ENCODE assay signal across 13 cellular contexts in the genomic region with DNA sequence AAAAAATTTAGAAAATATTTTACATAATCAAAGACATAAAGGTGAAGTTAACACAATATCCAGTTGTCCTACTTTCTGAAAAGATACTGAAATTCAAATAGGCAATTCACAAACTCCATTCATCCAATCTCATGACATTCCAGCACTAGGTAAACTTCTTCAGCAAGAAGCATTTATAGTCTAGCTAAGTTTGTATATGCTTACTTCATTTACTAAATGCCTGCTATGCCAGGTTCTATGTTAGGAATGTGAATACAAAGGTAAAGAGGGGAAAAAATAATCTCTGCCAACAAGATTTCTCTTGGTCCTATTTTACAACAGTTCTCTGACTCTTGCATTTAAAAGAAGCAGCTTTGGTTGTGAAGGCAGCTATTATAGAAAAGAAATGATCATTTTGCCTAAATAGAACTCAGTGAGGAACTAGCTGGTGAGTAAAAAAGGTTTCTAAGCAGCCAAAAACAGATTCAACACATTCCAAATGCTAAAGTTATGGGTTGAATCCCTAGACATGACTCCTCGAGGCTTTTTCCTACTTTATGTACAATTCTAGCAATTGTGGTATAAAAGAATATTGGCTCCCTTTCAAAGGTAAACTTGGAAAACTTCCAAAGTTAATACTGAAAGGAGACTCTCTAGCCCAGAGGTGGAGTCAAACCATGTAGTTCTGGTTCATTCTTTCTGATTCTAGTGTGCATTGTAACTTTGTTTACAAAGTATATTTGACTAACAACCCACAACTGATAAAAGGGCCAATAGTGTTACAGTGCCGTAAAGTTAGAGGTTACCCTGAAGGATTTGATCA. TPM values are rescaled to one million over a fixed set of nuclear protein-coding genes. Genes with fewer than 3 reads are reported as not detected.
DNase-seq lines count a peak whose midpoint lies in the region; ATAC-seq, FAIRE-seq and TF ChIP-seq lines count a peak whose summit lies in the region.
"Had no signal": no experiment of that assay in that cellular context is flagged by ENCODE, and none has a peak within 500 bp of the region (broad histone marks: within the 10 kb centered on the region; RNA-seq: fewer than 3 reads in every experiment).

No MANE protein-coding gene starts in this region.

- no peaks in the 10 kb centered on the region for H3K9me3 ChIP-seq in trophoblast cell (ENCODE audit: insufficient read depth, low read depth, low read length)
- H3K9me3 ChIP-seq: SJSA1 had no signal

- no peak overlapping the region for H2AFZ ChIP-seq in trophoblast cell (ENCODE audit: insufficient read depth, low read length, poor library complexity)

- H3K4me1 ChIP-seq in trophoblast cell (ENCODE audit: control insufficient read depth in 1 of 2, insufficient read depth in 2 of 2, low read length in 2 of 2): peaks cover 0 to 7% of the 10 kb centered on the region in 2 experiments

- no peak overlapping the region for H2BK12ac ChIP-seq in trophoblast cell (ENCODE audit: low read length)

- H3K4me3 Mint-ChIP-seq in mesothelial cell of epicardium: no peak overlapping the region
- no peak overlapping the region for H3K4me3 Mint-ChIP-seq in activated CD4-positive, alpha-beta memory T cell treated with anti-CD3 and anti-CD28 coated beads, Interleukin-2, amount 10 ng/mL, durations not matched to agents 7 days and 5 days
- H3K4me3 Mint-ChIP-seq: activated naive CD8-positive, alpha-beta T cell treated with anti-CD3 and anti-CD28 coated beads, Interleukin-2, amount 10 ng/mL, durations not matched to agents 7 days and 5 days; CD8-positive, alpha-beta memory T cell had no signal

- POLR2A ChIA-PET in activated CD4-positive, alpha-beta memory T cell treated with anti-CD3 and anti-CD28 coated beads, Interleukin-2, amount 10 ng/mL, durations not matched to agents 7 days and 5 days (lab: Charles Lee): no interaction called here

- no peaks in the 10 kb centered on the region for H3K27me3 ChIP-seq in trophoblast cell (ENCODE audit: insufficient read depth, low read length)
- H3K27me3 ChIP-seq: SJSA1 had no signal

- H4K12ac ChIP-seq in trophoblast cell (ENCODE audit: low read depth, low read length): no peak overlapping the region

- peak; percentile 57 for FAIRE-seq in H54 (lab: Jason Lieb, UNC)

- TF ChIP-seq POLR2A in H54 (IDR thresholded peaks at IDR 0.05; ENCODE audit: low read depth, low read length): no peak

- TF ChIP-seq CTCF in astrocyte of the spinal cord (IDR thresholded peaks at IDR 0.05; ENCODE audit: low read depth, low read length): no peak
- TF ChIP-seq CTCF in mesothelial cell of epicardium (IDR thresholded peaks at IDR 0.05; ENCODE audit: unreplicated experiment): no peak

- H2AK5ac ChIP-seq in trophoblast cell (ENCODE audit: low read length): no peak overlapping the region

- no peak for ATAC-seq in GM21367 (IDR thresholded peaks at IDR 0.05; ENCODE audit: unreplicated experiment)

- H3K9ac ChIP-seq in trophoblast cell (ENCODE audit: low read length): no peak overlapping the region
- H3K9ac ChIP-seq: KMS-11 had no signal

- H3K27ac ChIP-seq in trophoblast cell (ENCODE audit: low read depth, low read length): no peak overlapping the region
- H3K27ac ChIP-seq: KMS-11, SJSA1 had no signal

- DNase-seq in H54 (ENCODE audit: insufficient read length, low spot score) (no peak), NCI-H146 treated with DMSO at 0.1 percent for 48 hours (lab: John Stamatoyannopoulos, UW; ENCODE audit: unreplicated experiment) (peak; percentile 37), astrocyte of the spinal cord (ENCODE audit: low read depth, low spot score) (peak; percentile 45), mesothelial cell of epicardium (ENCODE audit: low spot score in 2 of 2, unreplicated experiment in 2 of 2) (no peak), trophoblast cell (no peak), NCI-H187 (lab: John Stamatoyannopoulos, UW) (no peak)
- DNase-seq in activated CD4-positive, alpha-beta memory T cell treated with anti-CD3 and anti-CD28 coated beads, Interleukin-2, amount 10 ng/mL, durations not matched to agents 7 days and 5 days: no peak
- DNase-seq: activated naive CD8-positive, alpha-beta T cell treated with anti-CD3 and anti-CD28 coated beads, Interleukin-2, amount 10 ng/mL, durations not matched to agents 7 days and 5 days; CD8-positive, alpha-beta memory T cell; NCI-H526 treated with DMSO at 0.1 percent for 48 hours had no signal

- no peak overlapping the region for H3K14ac ChIP-seq in trophoblast cell (ENCODE audit: low read length)

- no peaks in the 10 kb centered on the region for H3K36me3 Mint-ChIP-seq in mesothelial cell of epicardium
- H3K36me3 Mint-ChIP-seq in activated CD4-positive, alpha-beta memory T cell treated with anti-CD3 and anti-CD28 coated beads, Interleukin-2, amount 10 ng/mL, durations not matched to agents 7 days and 5 days (ENCODE audit: low read depth): no peaks in the 10 kb centered on the region
- H3K36me3 Mint-ChIP-seq: activated naive CD8-positive, alpha-beta T cell treated with anti-CD3 and anti-CD28 coated beads, Interleukin-2, amount 10 ng/mL, durations not matched to agents 7 days and 5 days; CD8-positive, alpha-beta memory T cell had no signal

- no peak overlapping the region for H3K18ac ChIP-seq in trophoblast cell (ENCODE audit: low read length)

- H3K4me1 Mint-ChIP-seq in mesothelial cell of epicardium: peaks cover 44% of the 10 kb centered on the region
- H3K4me1 Mint-ChIP-seq in activated CD4-positive, alpha-beta memory T cell treated with anti-CD3 and anti-CD28 coated beads, Interleukin-2, amount 10 ng/mL, durations not matched to agents 7 days and 5 days: no peaks in the 10 kb centered on the region
- H3K4me1 Mint-ChIP-seq: activated naive CD8-positive, alpha-beta T cell treated with anti-CD3 and anti-CD28 coated beads, Interleukin-2, amount 10 ng/mL, durations not matched to agents 7 days and 5 days; CD8-positive, alpha-beta memory T cell had no signal

- no peaks in the 10 kb centered on the region for H3K9me3 Mint-ChIP-seq in mesothelial cell of epicardium
- no peaks in the 10 kb centered on the region for H3K9me3 Mint-ChIP-seq in activated CD4-positive, alpha-beta memory T cell treated with anti-CD3 and anti-CD28 coated beads, Interleukin-2, amount 10 ng/mL, durations not matched to agents 7 days and 5 days
- H3K9me3 Mint-ChIP-seq: activated naive CD8-positive, alpha-beta T cell treated with anti-CD3 and anti-CD28 coated beads, Interleukin-2, amount 10 ng/mL, durations not matched to agents 7 days and 5 days; CD8-positive, alpha-beta memory T cell had no signal

- CTCF ChIA-PET in activated CD4-positive, alpha-beta memory T cell treated with anti-CD3 and anti-CD28 coated beads, Interleukin-2, amount 10 ng/mL, durations not matched to agents 7 days and 5 days (lab: Charles Lee): interaction anchor here (0.5 to 1.6 kb wide), 3 partner anchors 9 to 15 kb away, joined by 3 to 6 read pairs (median 4); no protein-coding TSS in a partner anchor

- no CpG with 5 or more reads among the region's 2 CpGs for WGBS in trophoblast cell (ENCODE audit: extremely low coverage, insufficient coverage, insufficient read length)

- H3K27me3 Mint-ChIP-seq in mesothelial cell of epicardium (ENCODE audit: low read depth): no peaks in the 10 kb centered on the region
- H3K27me3 Mint-ChIP-seq in activated CD4-positive, alpha-beta memory T cell treated with anti-CD3 and anti-CD28 coated beads, Interleukin-2, amount 10 ng/mL, durations not matched to agents 7 days and 5 days: peaks cover 24% of the 10 kb centered on the region

- peaks cover 6% of the 10 kb centered on the region for H3K79me1 ChIP-seq in trophoblast cell (ENCODE audit: low read length)

- H3K4me3 ChIP-seq in astrocyte of the spinal cord (ENCODE audit: low read depth, low read length) (no peak overlapping the region), trophoblast cell (ENCODE audit: low read depth, low read length) (no peak overlapping the region)
- H3K4me3 ChIP-seq: SJSA1 had no signal

- peak overlapping the region; percentile 79 for H3K27ac Mint-ChIP-seq in mesothelial cell of epicardium
- H3K27ac Mint-ChIP-seq in activated CD4-positive, alpha-beta memory T cell treated with anti-CD3 and anti-CD28 coated beads, Interleukin-2, amount 10 ng/mL, durations not matched to agents 7 days and 5 days: no peak overlapping the region
- H3K27ac Mint-ChIP-seq: activated naive CD8-positive, alpha-beta T cell treated with anti-CD3 and anti-CD28 coated beads, Interleukin-2, amount 10 ng/mL, durations not matched to agents 7 days and 5 days had no signal

- H3K23ac ChIP-seq in trophoblast cell (ENCODE audit: low read length): no peak overlapping the region

- no peaks in the 10 kb centered on the region for H3K79me2 ChIP-seq in trophoblast cell (ENCODE audit: control insufficient read depth, insufficient read depth, low read length, poor library complexity)

- H3K4ac ChIP-seq in trophoblast cell (ENCODE audit: low read depth, low read length): no peak overlapping the region

- H2BK120ac ChIP-seq in trophoblast cell (ENCODE audit: insufficient read depth, low read length, poor library complexity): no peak overlapping the region

- no peak overlapping the region for H4K91ac ChIP-seq in trophoblast cell (ENCODE audit: low read depth, low read length)

- no peak overlapping the region for H4K8ac ChIP-seq in trophoblast cell (ENCODE audit: low read depth, low read length)

- in situ Hi-C loops in astrocyte of the spinal cord (cut with HindIII; ENCODE audit: low sequenced_read_pairs): no loop called here

- H3K4me2 ChIP-seq in trophoblast cell (ENCODE audit: low read length): no peak overlapping the region
- H3K4me2 ChIP-seq: KMS-11 had no signal

- H2BK5ac ChIP-seq in trophoblast cell (ENCODE audit: low read depth, low read length, poor library complexity): no peak overlapping the region

- no peaks in the 10 kb centered on the region for H3K36me3 ChIP-seq in trophoblast cell (ENCODE audit: control insufficient read depth in 1 of 2, insufficient read depth in 2 of 2, low read length in 2 of 2)
- H3K36me3 ChIP-seq: SJSA1 had no signal

RNA-seq across cellular contexts. Expression of a gene that starts 30.9 kb away (rescaled TPM):
- total RNA-seq in mesothelial cell of epicardium: 44.0 to 48.3 TPM (median 45.7 TPM) in 3 replicates
- polyA plus RNA-seq in trophoblast cell (2013): 26.0 and 27.1 TPM in 2 replicates
- total RNA-seq in activated CD4-positive, alpha-beta memory T cell treated with anti-CD3 and anti-CD28 coated beads, Interleukin-2, amount 10 ng/mL, durations not matched to agents 7 days and 5 days: 10 to 100 TPM; 19.9 to 20.5 TPM

Comparison
In these comparisons a context has a peak if more than half of its experiments do, and no peak if none do; other contexts are left out.
1. DNase-seq: peak in NCI-H146 treated with DMSO at 0.1 percent for 48 hours (single experiment) and astrocyte of the spinal cord (single experiment); none in H54 (single experiment), mesothelial cell of epicardium (0 of 2), trophoblast cell (0 of 2), activated CD4-positive, alpha-beta memory T cell treated with anti-CD3 and anti-CD28 coated beads, Interleukin-2, amount 10 ng/mL, durations not matched to agents 7 days and 5 days (single experiment) and NCI-H187 (0 of 2).